ENCODE assay signal across 9 cellular contexts in the genomic region with DNA sequence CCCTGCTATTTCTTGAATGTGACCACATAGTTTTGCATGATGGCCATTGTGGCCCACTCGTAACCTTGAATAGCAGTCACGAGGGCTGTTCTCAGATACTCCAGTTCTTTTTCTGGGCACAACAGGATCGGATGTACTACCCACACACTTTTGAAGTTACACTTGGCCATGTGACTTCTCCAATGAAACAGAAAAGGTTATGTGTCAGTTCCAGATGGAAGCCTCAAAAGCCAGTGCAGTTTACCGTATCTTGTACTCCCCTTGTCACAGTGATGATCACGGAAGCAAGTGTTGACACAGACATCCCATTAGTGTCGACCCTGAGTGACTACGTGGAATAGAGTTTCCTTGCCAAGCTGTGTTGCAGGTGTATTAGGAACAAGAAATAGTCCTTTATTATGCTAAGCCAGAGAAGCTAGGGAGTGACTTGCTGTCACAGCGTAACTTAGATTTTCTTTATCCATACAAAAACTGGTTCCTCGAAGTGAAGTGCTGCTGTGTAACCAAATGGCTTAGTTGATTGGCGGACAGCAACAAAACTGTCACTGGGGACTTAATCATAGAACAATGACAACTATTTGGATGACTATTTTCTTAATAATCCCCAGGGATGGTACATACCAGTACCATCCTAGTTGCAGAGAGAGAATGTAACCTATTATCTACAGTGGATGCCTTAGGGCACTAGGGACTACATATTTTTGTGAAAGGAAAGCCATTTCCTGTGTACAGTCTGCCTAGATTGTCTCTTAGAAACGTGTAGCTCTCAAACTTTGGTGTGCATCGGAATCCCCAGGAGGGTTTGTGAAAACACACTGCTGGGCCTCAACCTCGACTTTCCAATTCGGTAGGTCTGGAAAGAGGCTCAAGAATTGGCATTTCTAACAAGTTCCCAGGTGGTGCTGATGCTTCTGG.
DNase-seq lines count a peak whose midpoint lies in the region; ATAC-seq and TF ChIP-seq lines count a peak whose summit lies in the region.
"Had no signal": no experiment of that assay in that cellular context is flagged by ENCODE, and none has a peak within 500 bp of the region (broad histone marks: within the 10 kb centered on the region; RNA-seq: fewer than 3 reads in every experiment).

No MANE protein-coding gene starts in this region.

- H3F3A ChIP-seq in DOHH2 (ENCODE audit: control insufficient read depth, insufficient read depth): peaks cover 12% of the 10 kb centered on the region; the same call in 1 of the 2 replicates

- no peak for TF ChIP-seq CTCF in DOHH2 (IDR thresholded peaks at IDR 0.05; ENCODE audit: low read depth, low read length, poor library complexity, severe bottlenecking)

- peak overlapping the region; percentile 43 for H3K4me2 ChIP-seq in DOHH2 (ENCODE audit: low read length)

- H3K4me1 ChIP-seq in DOHH2 (ENCODE audit: control insufficient read depth, low read length) (peaks cover 37% of the 10 kb centered on the region), mesodermal cell (ENCODE audit: control insufficient read depth, insufficient read depth, low read length, poor library complexity, severe bottlenecking) (peaks cover 6% of the 10 kb centered on the region)

- ATAC-seq in HG02678 (IDR thresholded peaks at IDR 0.05; ENCODE audit: unreplicated experiment): peak; percentile 85
- ATAC-seq in activated T-helper 17 cell treated with anti-CD3 and anti-CD28 coated beads, Interleukin-2, amount 50 U/mL, for 72 hours (replicated peaks): peak; percentile 67
- ATAC-seq: WTC11 had no signal

- peaks cover 22% of the 10 kb centered on the region for H3K36me3 ChIP-seq in DOHH2 (ENCODE audit: control insufficient read depth, low read length)
- no peaks in the 10 kb centered on the region for H3K36me3 ChIP-seq in mesodermal cell (ENCODE audit: control insufficient read depth, insufficient read depth, low read length)

- no peak overlapping the region for H3K4me3 Mint-ChIP-seq in activated T-helper 17 cell treated with anti-CD3 and anti-CD28 coated beads, Interleukin-2, amount 50 U/mL, for 72 hours
- no peak overlapping the region for H3K4me3 Mint-ChIP-seq in activated naive CD4-positive, alpha-beta T cell treated with anti-CD3 and anti-CD28 coated beads, Interleukin-2, amount 10 ng/mL, durations not matched to agents 7 days and 5 days
- H3K4me3 Mint-ChIP-seq: WTC11 had no signal

- 87 to 90% methylated on average over 11 to 12 of the region's 14 CpGs for WGBS in mesodermal cell (ENCODE audit: insufficient coverage in 2 of 2), 2 experiments

- no peaks in the 10 kb centered on the region for H3K9me2 ChIP-seq in DOHH2 (replicated peaks; ENCODE audit: control insufficient read depth, low read length)

- H3K27me3 Mint-ChIP-seq in activated T-helper 17 cell treated with anti-CD3 and anti-CD28 coated beads, Interleukin-2, amount 50 U/mL, for 72 hours: no peaks in the 10 kb centered on the region
- H3K27me3 Mint-ChIP-seq in activated naive CD4-positive, alpha-beta T cell treated with anti-CD3 and anti-CD28 coated beads, Interleukin-2, amount 10 ng/mL, durations not matched to agents 7 days and 5 days: peaks cover 3% of the 10 kb centered on the region

- H3K9me3 ChIP-seq in DOHH2 (ENCODE audit: control insufficient read depth, insufficient read depth, low read length) (no peaks in the 10 kb centered on the region), mesodermal cell (ENCODE audit: control insufficient read depth, low read length) (no peaks in the 10 kb centered on the region)

- CTCF ChIA-PET in activated naive CD4-positive, alpha-beta T cell treated with anti-CD3 and anti-CD28 coated beads, Interleukin-2, amount 10 ng/mL, durations not matched to agents 7 days and 5 days (lab: Charles Lee): interaction anchor here (0.6 to 1.6 kb wide), 3 partner anchors 32 to 449 kb away, joined by 3 to 4 read pairs (median 3); no protein-coding TSS in a partner anchor

- no peak overlapping the region for H3K27ac Mint-ChIP-seq in activated T-helper 17 cell treated with anti-CD3 and anti-CD28 coated beads, Interleukin-2, amount 50 U/mL, for 72 hours
- H3K27ac Mint-ChIP-seq in activated naive CD4-positive, alpha-beta T cell treated with anti-CD3 and anti-CD28 coated beads, Interleukin-2, amount 10 ng/mL, durations not matched to agents 7 days and 5 days: no peak overlapping the region
- H3K27ac Mint-ChIP-seq: WTC11 had no signal

- no peaks in the 10 kb centered on the region for H3K79me2 ChIP-seq in DOHH2 (ENCODE audit: control insufficient read depth, low read length)

- H3K4me1 Mint-ChIP-seq in activated T-helper 17 cell treated with anti-CD3 and anti-CD28 coated beads, Interleukin-2, amount 50 U/mL, for 72 hours: no peaks in the 10 kb centered on the region
- peaks cover 53% of the 10 kb centered on the region for H3K4me1 Mint-ChIP-seq in activated naive CD4-positive, alpha-beta T cell treated with anti-CD3 and anti-CD28 coated beads, Interleukin-2, amount 10 ng/mL, durations not matched to agents 7 days and 5 days

- no peaks in the 10 kb centered on the region for H3K36me3 Mint-ChIP-seq in activated T-helper 17 cell treated with anti-CD3 and anti-CD28 coated beads, Interleukin-2, amount 50 U/mL, for 72 hours (ENCODE audit: low read depth)
- H3K36me3 Mint-ChIP-seq in activated naive CD4-positive, alpha-beta T cell treated with anti-CD3 and anti-CD28 coated beads, Interleukin-2, amount 10 ng/mL, durations not matched to agents 7 days and 5 days: peaks cover 3% of the 10 kb centered on the region
- H3K36me3 Mint-ChIP-seq: WTC11 had no signal

- no peaks in the 10 kb centered on the region for H3K27me3 ChIP-seq in DOHH2 (ENCODE audit: control insufficient read depth, low read length)

- no peak overlapping the region for H3K27ac ChIP-seq in DOHH2 (ENCODE audit: low read depth, low read length)
- H3K27ac ChIP-seq in mesodermal cell (ENCODE audit: low read depth, low read length, severe bottlenecking): peak overlapping the region; percentile 79

- H3K4me3 ChIP-seq in DOHH2 (ENCODE audit: low read length) (0 out of 2 replicates have a peak overlapping the region, but pooled peaks have one; percentile 11), mesodermal cell (ENCODE audit: extremely low read depth, insufficient read depth, low read length, poor library complexity, severe bottlenecking) (no peak overlapping the region)

- no peaks in the 10 kb centered on the region for H3K9me3 Mint-ChIP-seq in activated T-helper 17 cell treated with anti-CD3 and anti-CD28 coated beads, Interleukin-2, amount 50 U/mL, for 72 hours
- no peaks in the 10 kb centered on the region for H3K9me3 Mint-ChIP-seq in activated naive CD4-positive, alpha-beta T cell treated with anti-CD3 and anti-CD28 coated beads, Interleukin-2, amount 10 ng/mL, durations not matched to agents 7 days and 5 days
- H3K9me3 Mint-ChIP-seq: WTC11 had no signal

- DNase-seq in COLO668 (lab: John Stamatoyannopoulos, UW; ENCODE audit: unreplicated experiment): no peak
- DNase-seq in HuH-7 (ENCODE audit: low spot score): no peak
- no peak for DNase-seq in activated naive CD4-positive, alpha-beta T cell treated with anti-CD3 and anti-CD28 coated beads, Interleukin-2, amount 10 ng/mL, durations not matched to agents 7 days and 5 days
- DNase-seq in activated CD8-positive, alpha-beta memory T cell treated with anti-CD3 and anti-CD28 coated beads, Interleukin-2, amount 50 U/mL, for 4 hours: no peak

- no peaks in the 10 kb centered on the region; the same call in 1 of the 2 replicates for H4K20me1 ChIP-seq in DOHH2 (ENCODE audit: control insufficient read depth, insufficient read depth, low read depth, low read length)
